Comparison of ENCODE assay signal across 23 cellular contexts in the genomic region with DNA sequence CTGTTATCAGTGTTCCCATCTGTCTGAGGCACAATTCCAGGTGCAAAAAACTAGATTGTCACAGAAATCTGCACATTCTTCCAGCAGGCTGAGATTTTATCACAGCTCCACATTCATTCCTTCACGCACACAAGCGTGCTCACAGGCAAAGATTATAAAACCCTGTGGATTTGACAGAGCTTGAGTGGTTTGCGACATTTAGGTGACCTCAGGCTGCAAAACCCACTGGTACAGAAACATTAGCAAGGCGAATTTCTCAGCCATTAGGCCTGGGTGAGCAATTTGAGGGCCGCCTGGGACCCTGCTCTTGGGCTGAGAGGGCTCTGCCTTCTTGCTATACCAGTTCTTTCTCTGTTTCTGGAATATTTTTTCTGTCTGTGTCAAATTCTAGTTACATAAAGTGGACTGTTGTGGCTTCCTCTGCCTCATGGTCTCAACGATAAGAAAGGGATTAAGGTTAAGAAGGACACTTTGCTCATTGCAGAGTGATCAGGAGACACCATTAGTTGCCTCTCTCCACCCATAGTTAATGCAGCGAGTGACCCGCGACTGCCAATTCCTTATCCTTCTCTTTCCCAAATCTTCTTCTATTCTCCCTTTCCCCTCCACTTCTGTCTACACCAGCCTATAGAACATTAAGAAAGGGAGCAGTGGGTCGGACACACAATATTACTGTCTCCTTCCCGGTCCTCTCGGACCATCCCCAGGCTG.
DNase-seq lines count a peak whose midpoint lies in the region; ATAC-seq and TF ChIP-seq lines count a peak whose summit lies in the region.
"Had no signal": no experiment of that assay in that cellular context is flagged by ENCODE, and none has a peak within 500 bp of the region (broad histone marks: within the 10 kb centered on the region; RNA-seq: fewer than 3 reads in every experiment).

No MANE protein-coding gene starts in this region.

- H3K56ac ChIP-seq in IMR-90 (ENCODE audit: extremely low read depth, insufficient read depth, low read length) = no peak overlapping the region

- H3K4me3 ChIP-seq in IMR-90 (ENCODE audit: insufficient read depth, low read depth, low read length) = no peak overlapping the region
- peak overlapping the region; percentile 48 for H3K4me3 ChIP-seq in fibroblast of villous mesenchyme (ENCODE audit: low read depth, low read length)
- peak overlapping the region; percentile 23 to 62 for H3K4me3 ChIP-seq in muscle layer of colon (ENCODE audit: low read depth in 1 of 2, low read length in 2 of 2)
- H3K4me3 ChIP-seq in subcutaneous abdominal adipose tissue (ENCODE audit: low read depth in 1 of 5, low read length in 5 of 5) = peak overlapping the region; percentile 38 to 60 (median 45)
- H3K4me3 ChIP-seq in SJCRH30 = no peak overlapping the region
- H3K4me3 ChIP-seq: A549, BLaER1, lung had no signal

- no peak for TF ChIP-seq POLR2A in IMR-90 (IDR thresholded peaks at IDR 0.05; ENCODE audit: low read depth, low read length)

- H3K4me1 ChIP-seq in IMR-90 (ENCODE audit: control insufficient read depth, insufficient read depth, low read length) (peaks cover 18% of the 10 kb centered on the region), muscle layer of colon (ENCODE audit: insufficient read depth, low read length) (peaks cover 15% of the 10 kb centered on the region), subcutaneous abdominal adipose tissue (ENCODE audit: control insufficient read depth in 5 of 5, insufficient read depth in 5 of 5, low read length in 5 of 5) (peaks cover 0 to 30% (median 7%) of the 10 kb centered on the region in 5 donors), SJCRH30 (peaks cover 7% of the 10 kb centered on the region; the same call in 1 of the 2 replicates)
- H3K4me1 ChIP-seq: A549, BLaER1 had no signal

- DNase-seq in IMR-90 (no peak), fibroblast of villous mesenchyme (ENCODE audit: low read depth) (no peak), SJCRH30 (no peak)
- no peak for DNase-seq in activated naive CD8-positive, alpha-beta T cell treated with anti-CD3 and anti-CD28 coated beads for 36 hours
- DNase-seq: activated CD4-positive, alpha-beta T cell treated with anti-CD3 and anti-CD28 coated beads for 48 hours; activated CD8-positive, alpha-beta memory T cell treated with anti-CD3 and anti-CD28 coated beads, Interleukin-2, amount 10 ng/mL, durations not matched to agents 7 days and 5 days; immature natural killer cell; NCI-H1417 treated with DMSO at 0.1 percent for 48 hours; NCI-H2107; NCI-H526 treated with DMSO at 0.1 percent for 48 hours; SW 1271; tibial artery had no signal

- dilution Hi-C loops in IMR-90 (cut with HindIII; ENCODE audit: low sequenced_read_pairs, unreplicated experiment) = no loop called here

- CTCF ChIA-PET in IMR-90 (lab: Yijun Ruan, JAX) = no interaction called here

- no peaks in the 10 kb centered on the region for H3K79me1 ChIP-seq in IMR-90 (ENCODE audit: low read depth in 1 of 2, low read length in 2 of 2)

- H2AK9ac ChIP-seq in IMR-90 (replicated peaks; ENCODE audit: low read depth, low read length, poor library complexity) = no peak overlapping the region

- peaks cover 11% of the 10 kb centered on the region for H3K9me1 ChIP-seq in IMR-90 (ENCODE audit: insufficient read depth, low read length)

- H4K5ac ChIP-seq in IMR-90 (ENCODE audit: low read depth, low read length) = no peak overlapping the region

- H2BK20ac ChIP-seq in IMR-90 (ENCODE audit: low read depth, low read length) = no peak overlapping the region

- H3K18ac ChIP-seq in IMR-90 (ENCODE audit: low read depth, low read length) = peak overlapping the region; percentile 18; the same call in 1 of the 2 replicates

- in situ Hi-C loops in IMR-90 (cut with MboI; ENCODE audit: low sequenced_read_pairs) = loop anchor here (25.0 kb wide), 1 partner anchor 1429 kb away; no protein-coding TSS in a partner anchor

- BruUV-seq in IMR-90 (replicated peaks; lab: Mats Ljungman, UMichigan) = no TSS peak

- ATAC-seq in IMR-90 (ENCODE audit: low read depth) (no peak), HG02763 (IDR thresholded peaks at IDR 0.05; ENCODE audit: unreplicated experiment) (no peak), HG02970 (IDR thresholded peaks at IDR 0.05; ENCODE audit: low FRiP score, unreplicated experiment) (no peak)
- ATAC-seq: A549; activated CD8-positive, alpha-beta memory T cell treated with anti-CD3 and anti-CD28 coated beads, Interleukin-2, amount 10 ng/mL, durations not matched to agents 7 days and 5 days; HCT116 had no signal

- no peak overlapping the region for H2BK120ac ChIP-seq in IMR-90 (ENCODE audit: low read depth, low read length)

- no peak overlapping the region for H2AFZ ChIP-seq in IMR-90 (replicated peaks; ENCODE audit: low read length, poor library complexity)

- peaks cover 7% of the 10 kb centered on the region for H3K27me3 ChIP-seq in IMR-90 (ENCODE audit: control insufficient read depth, insufficient read depth, low read length)
- no peaks in the 10 kb centered on the region for H3K27me3 ChIP-seq in muscle layer of colon (ENCODE audit: control insufficient read depth in 1 of 2, insufficient read depth in 2 of 2, low read length in 2 of 2)
- H3K27me3 ChIP-seq in subcutaneous abdominal adipose tissue (ENCODE audit: control insufficient read depth in 5 of 5, insufficient read depth in 4 of 5, low read length in 5 of 5) = no peaks in the 10 kb centered on the region
- H3K27me3 ChIP-seq in SJCRH30 = no peaks in the 10 kb centered on the region
- H3K27me3 ChIP-seq: BLaER1, tibial artery had no signal

- no peak overlapping the region for H4K91ac ChIP-seq in IMR-90 (ENCODE audit: insufficient read depth, low read depth, low read length)

- H3K36me3 Mint-ChIP-seq in activated naive CD8-positive, alpha-beta T cell treated with anti-CD3 and anti-CD28 coated beads for 36 hours = no peaks in the 10 kb centered on the region
- H3K36me3 Mint-ChIP-seq: activated CD8-positive, alpha-beta memory T cell treated with anti-CD3 and anti-CD28 coated beads, Interleukin-2, amount 10 ng/mL, durations not matched to agents 7 days and 5 days; activated naive CD4-positive, alpha-beta T cell treated with anti-CD3 and anti-CD28 coated beads, Interleukin-2, amount 50 U/mL, for 24 hours; immature natural killer cell; stimulated activated effector memory CD8-positive, alpha-beta T cell treated with anti-CD3 and anti-CD28 coated beads, Interleukin-12 subunit alpha, Interleukin-12 subunit beta, amount 100 ng/mL, for 72 hours had no signal

- H2AK5ac ChIP-seq in IMR-90 (ENCODE audit: low read depth, low read length) = no peak overlapping the region

- no peak for TF ChIP-seq RAD21 in IMR-90 (IDR thresholded peaks at IDR 0.05; ENCODE audit: low read length)

- no peak overlapping the region for H3K14ac ChIP-seq in IMR-90 (replicated peaks; ENCODE audit: low read depth, low read length)

- H3K9me3 Mint-ChIP-seq in activated naive CD8-positive, alpha-beta T cell treated with anti-CD3 and anti-CD28 coated beads for 36 hours = peaks cover 2% of the 10 kb centered on the region
- H3K9me3 Mint-ChIP-seq: activated naive CD4-positive, alpha-beta T cell treated with anti-CD3 and anti-CD28 coated beads, Interleukin-2, amount 50 U/mL, for 24 hours; activated T-helper 1 cell treated with anti-CD3 and anti-CD28 coated beads, Interleukin-12 subunit alpha, Interleukin-12 subunit beta, Interleukin-2, Interleukin-4 antibody, amounts not matched to agents 30 ng/mL and 10 ng/mL and 1 ng/mL, durations not matched to agents 14 hours and 24 hours and 36 hours; immature natural killer cell; stimulated activated effector memory CD8-positive, alpha-beta T cell treated with anti-CD3 and anti-CD28 coated beads, Interleukin-12 subunit alpha, Interleukin-12 subunit beta, amount 100 ng/mL, for 72 hours had no signal

- WGBS in IMR-90 (ENCODE audit: extremely low coverage in 2 of 2, insufficient read length in 1 of 2), 2 experiments = 92% methylated on average over 5 of the region's 12 CpGs; no CpG with 5 or more reads in 1 of the 2 experiments

- H3K4me2 ChIP-seq in IMR-90 (ENCODE audit: low read depth, low read length) = no peak overlapping the region
- H3K4me2 ChIP-seq: A549, BLaER1 had no signal

- POLR2A ChIA-PET in IMR-90 (lab: Charles Lee; ENCODE audit: unreplicated experiment) = no interaction called here

- H3K27me3 Mint-ChIP-seq in activated naive CD8-positive, alpha-beta T cell treated with anti-CD3 and anti-CD28 coated beads for 36 hours = no peaks in the 10 kb centered on the region
- H3K27me3 Mint-ChIP-seq: activated naive CD4-positive, alpha-beta T cell treated with anti-CD3 and anti-CD28 coated beads, Interleukin-2, amount 50 U/mL, for 24 hours had no signal

- H3K27ac ChIP-seq in IMR-90 (ENCODE audit: insufficient read depth, low read length) = no peak overlapping the region
- H3K27ac ChIP-seq in muscle layer of colon (ENCODE audit: low read depth, low read length) = peak overlapping the region; percentile 63
- peak overlapping the region; percentile 70 for H3K27ac ChIP-seq in subcutaneous abdominal adipose tissue (ENCODE audit: low read depth, low read length)
- H3K27ac ChIP-seq in SJCRH30 = no peak overlapping the region
- H3K27ac ChIP-seq: A549, BLaER1 had no signal

- H3K4me1 Mint-ChIP-seq in activated naive CD8-positive, alpha-beta T cell treated with anti-CD3 and anti-CD28 coated beads for 36 hours = peaks cover 4% of the 10 kb centered on the region
- H3K4me1 Mint-ChIP-seq: activated CD8-positive, alpha-beta memory T cell treated with anti-CD3 and anti-CD28 coated beads, Interleukin-2, amount 10 ng/mL, durations not matched to agents 7 days and 5 days; activated naive CD4-positive, alpha-beta T cell treated with anti-CD3 and anti-CD28 coated beads, Interleukin-2, amount 50 U/mL, for 24 hours; immature natural killer cell; stimulated activated effector memory CD8-positive, alpha-beta T cell treated with anti-CD3 and anti-CD28 coated beads, Interleukin-12 subunit alpha, Interleukin-12 subunit beta, amount 100 ng/mL, for 72 hours had no signal

- H3K4me3 Mint-ChIP-seq in activated naive CD8-positive, alpha-beta T cell treated with anti-CD3 and anti-CD28 coated beads for 36 hours = no peak overlapping the region
- H3K4me3 Mint-ChIP-seq: activated CD8-positive, alpha-beta memory T cell treated with anti-CD3 and anti-CD28 coated beads, Interleukin-2, amount 10 ng/mL, durations not matched to agents 7 days and 5 days; activated naive CD4-positive, alpha-beta T cell treated with anti-CD3 and anti-CD28 coated beads, Interleukin-2, amount 50 U/mL, for 24 hours; activated T-helper 1 cell treated with anti-CD3 and anti-CD28 coated beads, Interleukin-12 subunit alpha, Interleukin-12 subunit beta, Interleukin-2, Interleukin-4 antibody, amounts not matched to agents 30 ng/mL and 10 ng/mL and 1 ng/mL, durations not matched to agents 14 hours and 24 hours and 36 hours; immature natural killer cell; stimulated activated effector memory CD8-positive, alpha-beta T cell treated with anti-CD3 and anti-CD28 coated beads, Interleukin-12 subunit alpha, Interleukin-12 subunit beta, amount 100 ng/mL, for 72 hours had no signal

- H3K27ac Mint-ChIP-seq in activated naive CD8-positive, alpha-beta T cell treated with anti-CD3 and anti-CD28 coated beads for 36 hours = no peak overlapping the region
- H3K27ac Mint-ChIP-seq: activated CD8-positive, alpha-beta memory T cell treated with anti-CD3 and anti-CD28 coated beads, Interleukin-2, amount 10 ng/mL, durations not matched to agents 7 days and 5 days; activated naive CD4-positive, alpha-beta T cell treated with anti-CD3 and anti-CD28 coated beads, Interleukin-2, amount 50 U/mL, for 24 hours; activated T-helper 1 cell treated with anti-CD3 and anti-CD28 coated beads, Interleukin-12 subunit alpha, Interleukin-12 subunit beta, Interleukin-2, Interleukin-4 antibody, amounts not matched to agents 30 ng/mL and 10 ng/mL and 1 ng/mL, durations not matched to agents 14 hours and 24 hours and 36 hours; immature natural killer cell; stimulated activated effector memory CD8-positive, alpha-beta T cell treated with anti-CD3 and anti-CD28 coated beads, Interleukin-12 subunit alpha, Interleukin-12 subunit beta, amount 100 ng/mL, for 72 hours had no signal

- no peak overlapping the region for H3K23ac ChIP-seq in IMR-90 (ENCODE audit: low read depth, low read length)

- no peak overlapping the region for H3K4ac ChIP-seq in IMR-90 (ENCODE audit: low read depth, low read length)

- no peak overlapping the region for H2BK15ac ChIP-seq in IMR-90 (ENCODE audit: low read depth, low read length)

- H3K9ac ChIP-seq in IMR-90 (ENCODE audit: low read depth, low read length) (no peak overlapping the region), muscle layer of colon (ENCODE audit: low read length) (peak overlapping the region; percentile 31), subcutaneous abdominal adipose tissue (ENCODE audit: low read length in 5 of 5) (peak overlapping the region in 2 of 5 donors; percentile 22 to 35)
- H3K9ac ChIP-seq: BLaER1 had no signal

- no peaks in the 10 kb centered on the region for H3K36me3 ChIP-seq in IMR-90 (ENCODE audit: control insufficient read depth, insufficient read depth, low read length)
- H3K36me3 ChIP-seq in muscle layer of colon (ENCODE audit: insufficient read depth, low read length) = no peaks in the 10 kb centered on the region
- H3K36me3 ChIP-seq in subcutaneous abdominal adipose tissue (ENCODE audit: control insufficient read depth in 5 of 5, insufficient read depth in 5 of 5, low read length in 5 of 5) = no peaks in the 10 kb centered on the region
- H3K36me3 ChIP-seq in SJCRH30 = no peaks in the 10 kb centered on the region
- H3K36me3 ChIP-seq: BLaER1, tibial artery had no signal

- intact Hi-C loops in IMR-90 (cut with micrococcal nuclease) = loop anchor here (5.0 kb wide), 2 partner anchors 61 to 104 kb away; no protein-coding TSS in a partner anchor

- H3K9me3 ChIP-seq in IMR-90 (ENCODE audit: control insufficient read depth, insufficient read depth, low read length) (no peaks in the 10 kb centered on the region), muscle layer of colon (ENCODE audit: low read length) (no peaks in the 10 kb centered on the region), subcutaneous abdominal adipose tissue (ENCODE audit: control insufficient read depth in 5 of 5, low read length in 5 of 5) (no peaks in the 10 kb centered on the region), SJCRH30 (replicated peaks) (no peaks in the 10 kb centered on the region)
- H3K9me3 ChIP-seq: A549, BLaER1, tibial artery had no signal

- no peaks in the 10 kb centered on the region for H4K20me1 ChIP-seq in IMR-90 (ENCODE audit: insufficient read depth, low read length)
- H4K20me1 ChIP-seq: BLaER1 had no signal

- no peak overlapping the region for H4K8ac ChIP-seq in IMR-90 (ENCODE audit: low read depth in 2 of 2, low read length in 2 of 2)

- TF ChIP-seq CTCF in IMR-90 (conservative IDR thresholded peaks at IDR 0.05; ENCODE audit: low read depth, low read length) (no peak), fibroblast of villous mesenchyme (IDR thresholded peaks at IDR 0.05; ENCODE audit: insufficient read depth, low read depth, low read length) (no peak)

- no peak overlapping the region for H2BK5ac ChIP-seq in IMR-90 (ENCODE audit: low read depth, low read length, poor library complexity, severe bottlenecking)

Comparison
In these comparisons a context has a peak if more than half of its experiments do, and no peak if none do; other contexts are left out.
1. H3K27ac ChIP-seq: peak in muscle layer of colon (single experiment) and subcutaneous abdominal adipose tissue (single experiment); none in IMR-90 (single experiment) and SJCRH30 (single experiment).
2. H3K4me3 ChIP-seq: peak in fibroblast of villous mesenchyme (single experiment), muscle layer of colon (2 of 2) and subcutaneous abdominal adipose tissue (5 of 5); none in IMR-90 (single experiment) and SJCRH30 (single experiment).